In genomic region chr2:205017381-205017780, GRCh38 we compare ENCODE assay signal across 10 cellular contexts.
"Had no signal": no experiment of that assay in that cellular context is flagged by ENCODE, and none has a peak within 500 bp of the region (broad histone marks: within the 10 kb centered on the region; RNA-seq: fewer than 3 reads in every experiment).

No MANE protein-coding gene starts in this region.

- ATAC-seq: activated CD8-positive, alpha-beta memory T cell treated with anti-CD3 and anti-CD28 coated beads, Interleukin-2, amount 10 ng/mL, durations not matched to agents 7 days and 5 days; activated naive CD4-positive, alpha-beta T cell treated with anti-CD3 and anti-CD28 coated beads, Interleukin-2, amount 50 U/mL, for 72 hours had no signal

- H2AFZ ChIP-seq: parathyroid adenoma had no signal

- H3K27me3 ChIP-seq: suprapubic skin had no signal

- H3K36me3 ChIP-seq: suprapubic skin had no signal

- H3K9ac ChIP-seq: parathyroid adenoma had no signal

- H3K79me2 ChIP-seq: parathyroid adenoma had no signal

- H3K4me1 ChIP-seq: parathyroid adenoma, suprapubic skin had no signal

- H3K9me3 ChIP-seq: suprapubic skin had no signal

- H3K27ac ChIP-seq: parathyroid adenoma, suprapubic skin had no signal

- H3K4me3 ChIP-seq: suprapubic skin had no signal

- DNase-seq: activated CD8-positive, alpha-beta memory T cell treated with anti-CD3 and anti-CD28 coated beads, Interleukin-2, amount 10 ng/mL, durations not matched to agents 7 days and 5 days; activated effector memory CD4-positive, alpha-beta T cell treated with anti-CD3 and anti-CD28 coated beads, Interleukin-2, amount 50 U/mL, for 16 hours; activated T-cell treated with anti-CD3 and anti-CD28 coated beads, Interleukin-2, amount 50 U/mL, for 24 hours; amniotic stem cell; stimulated activated CD4-positive, alpha-beta T cell treated with anti-CD3 and anti-CD28 coated beads, Interleukin-2, amount 100 ng/mL, for 24 hours; stimulated activated naive CD4-positive, alpha-beta T cell; T-helper 2 cell had no signal
